ENCODE assay signal across 6 cellular contexts in genomic region chr15:87748483-87748882, GRCh38.
"Had no signal": no experiment of that assay in that cellular context is flagged by ENCODE, and none has a peak within 500 bp of the region (broad histone marks: within the 10 kb centered on the region; RNA-seq: fewer than 3 reads in every experiment).

No MANE protein-coding gene starts in this region.

- ATAC-seq: GM23338, HepG2 had no signal

- DNase-seq: H7, KG1 had no signal

- H3K4me1 ChIP-seq: HAP-1 had no signal

- H2AFZ ChIP-seq: GM23338 had no signal

- H3K4me3 ChIP-seq: GM23338, HAP-1 had no signal

- FAIRE-seq: HepG2 had no signal

- H3K4me2 ChIP-seq: GM23338 had no signal

- H3K36me3 ChIP-seq: HAP-1 had no signal

- H3K27ac ChIP-seq: HL-60 had no signal
